In the genomic region with DNA sequence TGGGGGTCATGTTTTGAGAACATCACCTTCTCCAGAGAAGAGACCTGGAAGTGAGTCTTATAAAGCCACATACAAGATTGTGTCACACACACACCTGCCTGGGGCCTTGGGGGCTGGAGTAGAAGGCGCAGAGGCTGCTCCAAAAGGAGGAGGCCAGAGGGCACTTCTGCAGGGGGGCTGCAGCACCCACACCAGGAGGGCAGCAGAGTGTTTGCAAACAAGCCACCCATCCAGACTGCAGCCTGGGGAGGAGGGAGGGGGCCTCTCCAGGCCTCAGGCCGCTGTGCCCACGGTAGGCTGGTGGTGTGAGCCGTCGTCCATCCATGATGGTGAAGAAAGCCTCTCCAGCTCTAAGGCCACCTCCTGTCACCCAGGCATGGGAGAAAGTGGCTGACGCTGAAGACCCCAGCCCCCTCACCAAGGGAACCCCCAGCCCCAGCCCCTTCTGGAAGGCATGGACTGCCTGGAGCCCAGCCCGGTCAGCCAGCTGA, we compare ENCODE assay signal across 19 cellular contexts.
"Had no signal": no experiment of that assay in that cellular context is flagged by ENCODE, and none has a peak within 500 bp of the region (broad histone marks: within the 10 kb centered on the region; RNA-seq: fewer than 3 reads in every experiment).

No MANE protein-coding gene starts in this region.

- H3K36me3 ChIP-seq: brain microvascular endothelial cell, prostate gland, sigmoid colon, stomach, thoracic aorta, uterus had no signal

- H3K27me3 ChIP-seq: brain microvascular endothelial cell, foreskin keratinocyte had no signal

- H3K4me1 ChIP-seq: prostate gland, sigmoid colon, uterus had no signal

- H3K27me3 Mint-ChIP-seq: activated naive CD8-positive, alpha-beta T cell; activated T-cell treated with anti-CD3 and anti-CD28 coated beads, Interleukin-2, amount 50 U/mL, for 24 hours had no signal

- H3K4me3 ChIP-seq: prostate gland, sigmoid colon, stomach, thoracic aorta, uterus had no signal

- ATAC-seq: activated CD8-positive, alpha-beta memory T cell treated with anti-CD3 and anti-CD28 coated beads, Interleukin-2, amount 10 ng/mL, durations not matched to agents 7 days and 5 days; foreskin keratinocyte; left lobe of liver; SK-N-SH treated with all-trans-retinoic acid at 6 μM for 48 hours had no signal

- H3K27ac Mint-ChIP-seq: activated B cell treated with CpG ODN at 0.5 μM for 24 hours; activated CD8-positive, alpha-beta memory T cell treated with anti-CD3 and anti-CD28 coated beads, Interleukin-2, amount 10 ng/mL, durations not matched to agents 7 days and 5 days; activated naive CD8-positive, alpha-beta T cell; activated T-cell treated with anti-CD3 and anti-CD28 coated beads, Interleukin-2, amount 50 U/mL, for 24 hours; T-helper 1 cell treated with Interleukin-12 subunit alpha and Interleukin-12 subunit beta and Interleukin-4 antibody, amounts not matched to agents 30 μg/mL and 1 μg/mL, for 36 hours had no signal

- H3K9me3 ChIP-seq: prostate gland, sigmoid colon, stomach, thoracic aorta, uterus had no signal

- DNase-seq: activated B cell treated with CpG ODN at 0.5 μM for 24 hours; activated CD4-positive, alpha-beta T cell treated with anti-CD3 and anti-CD28 coated beads, Interleukin-2, amount 50 U/mL, for 1 hour; activated CD8-positive, alpha-beta memory T cell treated with anti-CD3 and anti-CD28 coated beads, Interleukin-2, amount 10 ng/mL, durations not matched to agents 7 days and 5 days; activated T-cell treated with anti-CD3 and anti-CD28 coated beads, Interleukin-2, amount 50 U/mL, for 24 hours; amygdala; foreskin keratinocyte; midbrain; naive B cell; stimulated activated CD4-positive, alpha-beta T cell treated with anti-CD3 and anti-CD28 coated beads, Interleukin-4, amount 100 ng/mL, for 24 hours; stomach; uterus had no signal

- H3K4me3 Mint-ChIP-seq: activated B cell treated with CpG ODN at 0.5 μM for 24 hours; activated CD8-positive, alpha-beta memory T cell treated with anti-CD3 and anti-CD28 coated beads, Interleukin-2, amount 10 ng/mL, durations not matched to agents 7 days and 5 days; activated T-cell treated with anti-CD3 and anti-CD28 coated beads, Interleukin-2, amount 50 U/mL, for 24 hours had no signal

- H3K9me3 Mint-ChIP-seq: activated B cell treated with CpG ODN at 0.5 μM for 24 hours; activated T-cell treated with anti-CD3 and anti-CD28 coated beads, Interleukin-2, amount 50 U/mL, for 24 hours; T-helper 1 cell treated with Interleukin-12 subunit alpha and Interleukin-12 subunit beta and Interleukin-4 antibody, amounts not matched to agents 30 μg/mL and 1 μg/mL, for 36 hours had no signal

- H3K36me3 Mint-ChIP-seq: activated CD8-positive, alpha-beta memory T cell treated with anti-CD3 and anti-CD28 coated beads, Interleukin-2, amount 10 ng/mL, durations not matched to agents 7 days and 5 days; activated naive CD8-positive, alpha-beta T cell had no signal

- H3K27ac ChIP-seq: brain microvascular endothelial cell, prostate gland, sigmoid colon, stomach, thoracic aorta, uterus had no signal
